Comparison of ENCODE assay signal across 1 cellular context in the genomic region with DNA sequence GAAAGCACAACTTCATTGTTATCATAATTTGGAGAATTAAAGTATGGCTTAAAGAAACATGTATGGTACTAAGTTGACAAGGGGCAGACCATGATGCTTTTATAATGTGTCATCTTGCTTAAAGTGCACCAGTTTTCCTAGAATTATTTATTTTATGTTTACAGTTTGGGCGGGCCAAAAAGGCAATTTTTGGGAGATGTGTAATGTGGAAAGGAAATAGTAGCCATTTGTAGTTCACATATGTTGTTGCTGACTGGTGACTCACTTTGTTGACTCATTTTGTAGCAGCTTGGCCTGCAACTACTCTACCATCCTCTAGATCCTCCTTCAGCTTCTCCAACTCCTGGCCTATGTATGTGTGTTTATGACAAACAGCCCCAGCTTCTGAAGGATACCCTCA.
A peak's percentile ranks its signal among the peaks of the same experiment; 100 is the strongest.
TF ChIP-seq lines count a peak whose summit lies in the region.

No MANE protein-coding gene starts in this region.

TF ChIP-seq in K562, 482 proteins besides CTCF, POLR2A, EP300 and RAD21:
- TF ChIP-seq FOSL1 (tag; conservative IDR thresholded peaks at IDR 0.05) (peak; percentile 56), ZBTB8A (IDR thresholded peaks at IDR 0.05; ENCODE audit: partially characterized antibody) (no peak), ATF3 (IDR thresholded peaks at IDR 0.05) (0 out of 2 replicates have a peak, but pooled peaks have one; percentile 27), ATF3 (CRISPR knock-in tag; conservative IDR thresholded peaks at IDR 0.05) (no peak)
